In genomic region chr7:96591900-96592676, GRCh38 we compare ENCODE assay signal across 1 cellular context.
TF ChIP-seq lines count a peak whose summit lies in the region.

No MANE protein-coding gene starts in this region.

TF ChIP-seq in GM23338, 12 proteins besides CTCF, POLR2A, EP300 and RAD21 (continued from another document):
- TF ChIP-seq ZNF331 (CRISPR knock-in tag; IDR thresholded peaks at IDR 0.05; ENCODE audit: low read depth) (no peak), ZNF114 (CRISPR knock-in tag; IDR thresholded peaks at IDR 0.05) (no peak), EZH2phosphoT487 (IDR thresholded peaks at IDR 0.05; ENCODE audit: unreplicated experiment) (no peak), REST (IDR thresholded peaks at IDR 0.05; ENCODE audit: unreplicated experiment) (no peak), ETS1 (IDR thresholded peaks at IDR 0.05) (no peak), JUNB (IDR thresholded peaks at IDR 0.05; ENCODE audit: unreplicated experiment) (no peak), EZH2 (IDR thresholded peaks at IDR 0.05; ENCODE audit: low read depth, unreplicated experiment) (no peak), STAT1 (IDR thresholded peaks at IDR 0.05; ENCODE audit: unreplicated experiment) (no peak), CREB1 (CRISPR knock-in tag; IDR thresholded peaks at IDR 0.05; ENCODE audit: low read depth) (no peak)
TF ChIP-seq in GM23338: peak in this region for 0.
